Comparison of ENCODE assay signal across 2 cellular contexts in genomic region chr3:110790631-110791030, GRCh38.
TF ChIP-seq lines count a peak whose summit lies in the region.

No MANE protein-coding gene starts in this region.

TF ChIP-seq in IMR-90, 13 proteins besides CTCF, POLR2A, EP300 and RAD21:
- no peak for TF ChIP-seq CHD1 (IDR thresholded peaks at IDR 0.05; ENCODE audit: low read depth, low read length)
- no peak for TF ChIP-seq CEBPB (IDR thresholded peaks at IDR 0.05; ENCODE audit: low read depth, low read length)
- no peak for TF ChIP-seq USF2 (IDR thresholded peaks at IDR 0.05; ENCODE audit: low read depth, low read length)
- no peak for TF ChIP-seq MAZ (IDR thresholded peaks at IDR 0.05; ENCODE audit: borderline replicate concordance, low read depth, low read length)
- TF ChIP-seq RFX5 (IDR thresholded peaks at IDR 0.05; ENCODE audit: low read depth, low read length) = no peak
- no peak for TF ChIP-seq SMC3 (IDR thresholded peaks at IDR 0.05; ENCODE audit: low read depth, low read length)

TF ChIP-seq in GM23338, 12 proteins besides CTCF, POLR2A, EP300 and RAD21:
- no peak for TF ChIP-seq EZH2phosphoT487 (IDR thresholded peaks at IDR 0.05; ENCODE audit: unreplicated experiment)
